In the genomic region with DNA sequence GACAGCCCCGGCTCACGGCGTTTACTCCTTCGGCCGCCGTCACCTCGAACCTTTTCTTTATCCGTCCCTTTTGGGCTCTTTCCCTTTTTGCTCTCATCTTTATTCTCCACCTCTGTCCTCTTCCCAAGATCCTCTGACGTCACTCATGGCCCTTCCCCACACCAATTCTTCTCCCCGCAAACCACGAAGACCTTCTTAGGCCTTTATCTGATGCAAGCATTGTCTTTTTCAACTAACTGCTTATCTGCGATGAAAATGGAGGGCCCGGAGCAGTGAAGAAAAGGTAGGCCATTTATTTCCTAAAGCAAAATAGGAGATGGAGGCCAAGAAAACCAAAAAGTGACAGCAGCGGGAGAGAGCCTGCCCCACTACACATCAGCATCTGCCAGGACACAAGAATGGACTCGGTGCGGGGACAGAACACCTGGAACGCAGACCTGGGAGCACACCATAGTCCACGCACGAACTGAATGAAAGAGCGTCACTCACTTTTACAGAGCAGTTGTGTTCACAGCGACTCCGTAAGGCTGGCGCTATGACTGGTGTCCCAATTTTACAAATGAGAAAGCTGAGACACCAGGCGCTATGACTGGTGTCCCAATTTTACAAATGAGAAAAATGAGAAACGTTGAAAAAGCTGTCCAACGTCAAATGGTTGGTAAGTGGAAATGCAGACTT, we compare ENCODE assay signal across 9 cellular contexts. TPM values are rescaled to one million over a fixed set of nuclear protein-coding genes. Genes with fewer than 3 reads are reported as not detected.
DNase-seq lines count a peak whose midpoint lies in the region; ATAC-seq and TF ChIP-seq lines count a peak whose summit lies in the region.
"Had no signal": no experiment of that assay in that cellular context is flagged by ENCODE, and none has a peak within 500 bp of the region (broad histone marks: within the 10 kb centered on the region; RNA-seq: fewer than 3 reads in every experiment).

No MANE protein-coding gene starts in this region.

- H3K9me3 ChIP-seq in GM23248 (ENCODE audit: low read depth) (no peaks in the 10 kb centered on the region), ascending aorta (no peaks in the 10 kb centered on the region), right cardiac atrium (ENCODE audit: control insufficient read depth, low read length) (no peaks in the 10 kb centered on the region), gastrocnemius medialis (no peaks in the 10 kb centered on the region)

- H3K4me3 ChIP-seq in GM23248 = peak overlapping the region; percentile 18; the same call in 1 of the 2 replicates
- peak overlapping the region; percentile 30 to 45 for H3K4me3 ChIP-seq in ascending aorta
- H3K4me3 ChIP-seq in right cardiac atrium (ENCODE audit: low read length) = peak overlapping the region; percentile 40
- H3K4me3 ChIP-seq in gastrocnemius medialis = peak overlapping the region; percentile 28 to 36 (median 34)

- ATAC-seq in right cardiac atrium (peak; percentile 36 to 53), gastrocnemius medialis (no peak), HG03439 (IDR thresholded peaks at IDR 0.05; ENCODE audit: unreplicated experiment) (no peak), GM19452 (IDR thresholded peaks at IDR 0.05; ENCODE audit: unreplicated experiment) (no peak)

- in situ Hi-C loops in GM23248 (cut with MboI) = no loop called here
- in situ Hi-C loops in gastrocnemius medialis (cut with MboI; ENCODE audit: low sequenced_read_pairs in 4 of 4) = no loop called here

- no peak overlapping the region for H3K9ac ChIP-seq in GM23248

- peaks cover 5% of the 10 kb centered on the region; the same call in 1 of the 2 replicates for H3F3A ChIP-seq in GM23248 (ENCODE audit: insufficient read depth)

- H3K4me1 ChIP-seq in GM23248 (ENCODE audit: insufficient read depth) = peaks cover 5% of the 10 kb centered on the region
- no peaks in the 10 kb centered on the region for H3K4me1 ChIP-seq in ascending aorta
- no peaks in the 10 kb centered on the region for H3K4me1 ChIP-seq in right cardiac atrium (ENCODE audit: control insufficient read depth, insufficient read depth, low read length)
- no peaks in the 10 kb centered on the region for H3K4me1 ChIP-seq in gastrocnemius medialis

- no peak for TF ChIP-seq POLR2A in gastrocnemius medialis (IDR thresholded peaks at IDR 0.05)

- H3K27me3 ChIP-seq in GM23248 (replicated peaks; ENCODE audit: insufficient read depth) (no peaks in the 10 kb centered on the region), ascending aorta (no peaks in the 10 kb centered on the region), right cardiac atrium (ENCODE audit: control insufficient read depth, insufficient read depth) (no peaks in the 10 kb centered on the region), gastrocnemius medialis (peaks cover 0 to 13% (median 0%) of the 10 kb centered on the region in 3 donors)

- no peak overlapping the region for H3K27ac ChIP-seq in GM23248
- peak overlapping the region; percentile 34 to 57 for H3K27ac ChIP-seq in ascending aorta
- H3K27ac ChIP-seq in right cardiac atrium (ENCODE audit: low read length) = peak overlapping the region; percentile 28
- H3K27ac ChIP-seq in gastrocnemius medialis = peak overlapping the region in 2 of 4 donors; percentile 41 to 43

- no peaks in the 10 kb centered on the region for H4K20me1 ChIP-seq in GM23248 (ENCODE audit: insufficient read depth)

- 47 to 49% methylated on average over 26 of the region's 26 CpGs for WGBS in GM23248 (ENCODE audit: low coverage in 1 of 2, low lambda C conversion rate in 2 of 2, missing lambda C conversion rate in 2 of 2), 2 experiments
- 37% methylated on average over 26 of the region's 26 CpGs for WGBS in right cardiac atrium

- H3K79me2 ChIP-seq in GM23248 (ENCODE audit: insufficient read depth) = no peaks in the 10 kb centered on the region

- H3K36me3 ChIP-seq in GM23248 (ENCODE audit: low read depth) (no peaks in the 10 kb centered on the region), ascending aorta (no peaks in the 10 kb centered on the region), gastrocnemius medialis (no peaks in the 10 kb centered on the region)

- DNase-seq in GM23248 (no peak), ascending aorta (ENCODE audit: low spot score in 2 of 2) (no peak), right cardiac atrium (no peak), gastrocnemius medialis (no peak), pons (ENCODE audit: low spot score) (no peak), NCI-H1105 (lab: John Stamatoyannopoulos, UW) (no peak)
- DNase-seq: MM.1S had no signal

- intact Hi-C loops in ascending aorta (cut with DNase I) (no loop called here), right cardiac atrium (cut with DNase I) (no loop called here), gastrocnemius medialis (cut with DNase I; ENCODE audit: low total_unique reads) (no loop called here)

- peak overlapping the region; percentile 68 for H3K4me2 ChIP-seq in GM23248 (ENCODE audit: unreplicated experiment)

- H3K9me2 ChIP-seq in GM23248 (ENCODE audit: insufficient read depth) = no peaks in the 10 kb centered on the region

- TF ChIP-seq CTCF in ascending aorta (IDR thresholded peaks at IDR 0.05) = no peak
- TF ChIP-seq CTCF in gastrocnemius medialis (IDR thresholded peaks at IDR 0.05 in 4 of 5, conservative IDR thresholded peaks at IDR 0.05 in 1 of 5) = no peak

- peak overlapping the region; percentile 65 for H2AFZ ChIP-seq in GM23248

RNA-seq across cellular contexts. Expression of a gene that starts 45.3 kb away (rescaled TPM):
- 9.7 and 10.4 TPM in 2 replicates for total RNA-seq in GM23248 (2014; rRNA removed; shearing (Covaris generic))
- polyA plus RNA-seq in GM23248 (2016; fragmentation: Nextera tagmentation; extraction: Ambion mirVana) = 2.1 and 2.2 TPM in 2 replicates
- total RNA-seq in ascending aorta = 13.4 TPM
- total RNA-seq in right cardiac atrium = 1 to 10 TPM; 7.4 to 8.2 (median 7.7) TPM
- 6.9 TPM for polyA plus RNA-seq in right cardiac atrium
- 10 to 100 TPM in 3 of 4 donors, 1 to 10 TPM in 1; 7.6 to 17.6 (median 15.1) TPM for total RNA-seq in gastrocnemius medialis

Comparison
In these comparisons a context has a peak if more than half of its experiments do, and no peak if none do; other contexts are left out.
1. ATAC-seq: peak in right cardiac atrium (2 of 2); none in gastrocnemius medialis (0 of 2), HG03439 (single experiment) and GM19452 (single experiment).
2. Peak in every context shown above with its lines, with median percentiles within 50 percentile points of each other: H3K4me3 ChIP-seq.